21 cellular contexts compared by ENCODE assay signal in the genomic region with DNA sequence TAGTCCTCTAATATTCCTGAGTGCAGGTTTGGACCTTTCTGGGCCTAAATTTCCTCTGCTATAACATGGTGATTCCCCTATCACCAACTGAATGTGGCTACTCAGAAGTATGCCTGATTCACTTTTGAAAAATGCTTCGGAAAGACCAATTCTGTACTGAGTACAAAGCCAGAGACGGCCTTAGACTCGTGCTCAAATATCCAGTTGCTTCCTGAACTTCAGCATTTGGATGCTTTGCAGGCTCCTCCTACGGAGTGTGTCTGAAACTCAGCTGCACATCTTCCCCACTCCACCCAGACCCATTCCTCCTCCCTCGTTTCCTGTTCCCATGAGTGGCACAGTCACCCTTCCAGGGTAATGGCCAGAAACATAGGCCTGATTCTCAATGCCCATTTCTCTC.
DNase-seq lines count a peak whose midpoint lies in the region; ATAC-seq, FAIRE-seq and TF ChIP-seq lines count a peak whose summit lies in the region.
"Had no signal": no experiment of that assay in that cellular context is flagged by ENCODE, and none has a peak within 500 bp of the region (broad histone marks: within the 10 kb centered on the region; RNA-seq: fewer than 3 reads in every experiment).

No MANE protein-coding gene starts in this region.

- no peak for TF ChIP-seq CTCF in SK-N-SH (IDR thresholded peaks at IDR 0.05)
- no peak for TF ChIP-seq CTCF in coronary artery (IDR thresholded peaks at IDR 0.05)

- no peak overlapping the region for H4K91ac ChIP-seq in mesenchymal stem cell (ENCODE audit: low read length)

- H3K27ac ChIP-seq in SK-N-SH (ENCODE audit: low read depth in 2 of 2, low read length in 1 of 2) (no peak overlapping the region), coronary artery (peak overlapping the region; percentile 36 to 57), mesenchymal stem cell (ENCODE audit: low read length, poor library complexity, severe bottlenecking) (no peak overlapping the region)
- H3K27ac ChIP-seq: 22Rv1, right lobe of liver had no signal

- no peak overlapping the region for H2BK5ac ChIP-seq in mesenchymal stem cell (ENCODE audit: low read depth, low read length, poor library complexity, severe bottlenecking)

- no peak overlapping the region for H2BK120ac ChIP-seq in mesenchymal stem cell (ENCODE audit: low read depth, low read length)

- no peaks in the 10 kb centered on the region for H3K27me3 ChIP-seq in SK-N-SH (ENCODE audit: insufficient read depth)
- H3K27me3 ChIP-seq in mesenchymal stem cell (ENCODE audit: control insufficient read depth in 1 of 2, insufficient read depth in 1 of 2, low read length in 2 of 2): no peaks in the 10 kb centered on the region
- H3K27me3 ChIP-seq in MG63: no peaks in the 10 kb centered on the region
- H3K27me3 ChIP-seq: right lobe of liver had no signal

- H3K4ac ChIP-seq in mesenchymal stem cell (ENCODE audit: low read depth in 1 of 2, low read length in 2 of 2): no peak overlapping the region

- TF ChIP-seq RAD21 in SK-N-SH (IDR thresholded peaks at IDR 0.05; ENCODE audit: low read length): no peak

- no peaks in the 10 kb centered on the region for H3K79me1 ChIP-seq in mesenchymal stem cell (replicated peaks; ENCODE audit: low read length, poor library complexity, severe bottlenecking)

- H3K4me2 ChIP-seq in SK-N-SH (no peak overlapping the region), mesenchymal stem cell (ENCODE audit: low read length, poor library complexity, severe bottlenecking) (no peak overlapping the region)

- 72% methylated on average over 5 of the region's 5 CpGs for WGBS in SK-N-SH (ENCODE audit: low lambda C conversion rate)
- whole genome bisulfite sequencing in mesenchymal stem cell: 38% methylated on average over 5 of the region's 5 CpGs

- H4K8ac ChIP-seq in mesenchymal stem cell (ENCODE audit: low read length): no peak overlapping the region

- FAIRE-seq in GM12891 (lab: Jason Lieb, UNC): no peak

- H3K14ac ChIP-seq in mesenchymal stem cell (ENCODE audit: low read length in 2 of 2): no peak overlapping the region

- TF ChIP-seq EP300 in SK-N-SH (IDR thresholded peaks at IDR 0.05; ENCODE audit: borderline replicate concordance in 1 of 2, low read depth in 1 of 2, low read length in 1 of 2): no peak

- no peaks in the 10 kb centered on the region for H4K20me1 ChIP-seq in SK-N-SH (ENCODE audit: insufficient read depth)

- H3K23ac ChIP-seq in mesenchymal stem cell (ENCODE audit: low read length in 2 of 2): no peak overlapping the region

- H3K36me3 ChIP-seq in SK-N-SH (replicated peaks in 1 of 2; ENCODE audit: control insufficient read depth in 1 of 2, insufficient read depth in 2 of 2, low read length in 1 of 2) (no peaks in the 10 kb centered on the region), mesenchymal stem cell (ENCODE audit: control insufficient read depth in 1 of 2, insufficient read depth in 2 of 2, low read depth in 1 of 2, low read length in 2 of 2) (no peaks in the 10 kb centered on the region), MG63 (no peaks in the 10 kb centered on the region)
- H3K36me3 ChIP-seq: right lobe of liver had no signal

- H3K4me1 ChIP-seq in SK-N-SH (ENCODE audit: control insufficient read depth in 1 of 2, insufficient read depth in 2 of 2, low read depth in 1 of 2, low read length in 1 of 2): peaks cover 0 to 20% of the 10 kb centered on the region in 2 experiments; a peak in 2 of 4 replicates
- H3K4me1 ChIP-seq in mesenchymal stem cell (ENCODE audit: control insufficient read depth, insufficient read depth, low read depth, low read length): peaks cover 2% of the 10 kb centered on the region

- H2AK5ac ChIP-seq in mesenchymal stem cell (ENCODE audit: low read length, severe bottlenecking): no peak overlapping the region

- CTCF ChIA-PET in SK-N-SH (lab: Yijun Ruan, JAX): interaction anchor here (1.0 to 1.7 kb wide), 3 partner anchors 25 to 174 kb away, joined by 3 to 7 read pairs (median 4); no protein-coding TSS in a partner anchor

- no peak overlapping the region for H3K9ac ChIP-seq in SK-N-SH
- peak overlapping the region; percentile 28 for H3K9ac ChIP-seq in mesenchymal stem cell (ENCODE audit: low read length)

- no peak for DNase-seq in SK-N-SH
- no peak for DNase-seq in coronary artery (ENCODE audit: low spot score)
- DNase-seq in mesenchymal stem cell: no peak
- no peak for DNase-seq in stimulated activated CD4-positive, alpha-beta T cell treated with anti-CD3 and anti-CD28 coated beads, Interleukin-12 subunit alpha, Interleukin-12 subunit beta, amount 100 ng/mL, for 4 hours
- DNase-seq in COR-L47 (lab: John Stamatoyannopoulos, UW): no peak
- DNase-seq in GM12891 (ENCODE audit: insufficient read length, low spot score): no peak
- no peak for DNase-seq in MG63
- DNase-seq: activated CD4-positive, alpha-beta T cell treated with anti-CD3 and anti-CD28 coated beads, Interleukin-2, amount 50 U/mL, for 48 hours; activated T-cell treated with anti-CD3 and anti-CD28 coated beads, Interleukin-2, amount 50 U/mL, for 72 hours; CD4-positive, CD25-positive, alpha-beta regulatory T cell; DMS79 treated with DMSO at 0.1 percent for 48 hours; hippocampal formation; kidney glomerular epithelial cell; NCI-H1048; NCI-H82; occipital lobe; right lobe of liver; stimulated activated CD4-positive, alpha-beta T cell treated with anti-CD3 and anti-CD28 coated beads, Interleukin-4, amount 100 ng/mL, for 24 hours; stimulated activated CD8-positive, alpha-beta memory T cell treated with anti-CD3 and anti-CD28 coated beads, Interleukin-4, amount 100 ng/mL, for 48 hours had no signal

- no peak overlapping the region for H2BK15ac ChIP-seq in mesenchymal stem cell (ENCODE audit: low read depth, poor library complexity, severe bottlenecking)

- no peak overlapping the region for H3K18ac ChIP-seq in mesenchymal stem cell (ENCODE audit: low read depth in 1 of 2, low read length in 2 of 2)

- peak; percentile 54 for ATAC-seq in SK-N-SH treated with all-trans-retinoic acid at 6 μM for 48 hours
- ATAC-seq: activated T-cell treated with anti-CD3 and anti-CD28 coated beads, Interleukin-2, amount 50 U/mL, for 72 hours; right lobe of liver had no signal

- no peaks in the 10 kb centered on the region for H3K79me2 ChIP-seq in SK-N-SH (ENCODE audit: insufficient read depth)

- no peak overlapping the region for H2AFZ ChIP-seq in SK-N-SH (ENCODE audit: low read depth)
- H2AFZ ChIP-seq in mesenchymal stem cell (ENCODE audit: low read depth, low read length): no peak overlapping the region

- no peak overlapping the region for H2BK12ac ChIP-seq in mesenchymal stem cell (ENCODE audit: low read length in 2 of 2)

- TF ChIP-seq POLR2A in GM12891 (IDR thresholded peaks at IDR 0.05; ENCODE audit: low read depth, low read length): no peak

- POLR2A ChIA-PET in SK-N-SH (lab: Yijun Ruan, JAX): no interaction called here

- no peaks in the 10 kb centered on the region for H3K9me2 ChIP-seq in SK-N-SH

- H3K9me3 ChIP-seq in SK-N-SH (no peaks in the 10 kb centered on the region), mesenchymal stem cell (ENCODE audit: control insufficient read depth, low read length) (no peaks in the 10 kb centered on the region), MG63 (no peaks in the 10 kb centered on the region)
- H3K9me3 ChIP-seq: right lobe of liver had no signal

- H3K4me3 ChIP-seq in SK-N-SH (ENCODE audit: low read depth in 2 of 2, low read length in 1 of 2) (no peak overlapping the region), coronary artery (no peak overlapping the region), mesenchymal stem cell (ENCODE audit: insufficient read depth in 1 of 2, low read depth in 1 of 2, low read length in 2 of 2) (no peak overlapping the region), MG63 (no peak overlapping the region)
- H3K4me3 ChIP-seq: right lobe of liver had no signal

- H3F3A ChIP-seq in SK-N-SH (replicated peaks; ENCODE audit: insufficient read depth): no peaks in the 10 kb centered on the region

TF ChIP-seq in SK-N-SH treated with all-trans-retinoic acid at 6 μM for 48 hours, 23 proteins besides CTCF, POLR2A, EP300 and RAD21 (continues in another document):
- TF ChIP-seq ZNF70 (CRISPR knock-in tag; IDR thresholded peaks at IDR 0.05) (no peak), TOX (CRISPR knock-in tag; IDR thresholded peaks at IDR 0.05; ENCODE audit: borderline replicate concordance) (no peak), ZNF8 (CRISPR knock-in tag; IDR thresholded peaks at IDR 0.05) (no peak)

TF ChIP-seq in SK-N-SH, 30 proteins besides CTCF, POLR2A, EP300 and RAD21 (continues in another document):
- TF ChIP-seq SMC3 (IDR thresholded peaks at IDR 0.05; ENCODE audit: low read depth, low read length) (no peak), TAF1 (IDR thresholded peaks at IDR 0.05; ENCODE audit: borderline replicate concordance, low read depth, low read length) (no peak)
- TF ChIP-seq, protein P1, sequence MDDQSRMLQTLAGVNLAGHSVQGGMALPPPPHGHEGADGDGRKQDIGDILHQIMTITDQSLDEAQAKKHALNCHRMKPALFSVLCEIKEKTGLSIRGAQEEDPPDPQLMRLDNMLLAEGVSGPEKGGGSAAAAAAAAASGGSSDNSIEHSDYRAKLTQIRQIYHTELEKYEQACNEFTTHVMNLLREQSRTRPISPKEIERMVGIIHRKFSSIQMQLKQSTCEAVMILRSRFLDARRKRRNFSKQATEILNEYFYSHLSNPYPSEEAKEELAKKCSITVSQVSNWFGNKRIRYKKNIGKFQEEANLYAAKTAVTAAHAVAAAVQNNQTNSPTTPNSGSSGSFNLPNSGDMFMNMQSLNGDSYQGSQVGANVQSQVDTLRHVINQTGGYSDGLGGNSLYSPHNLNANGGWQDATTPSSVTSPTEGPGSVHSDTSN (IDR thresholded peaks at IDR 0.05): no peak

TF ChIP-seq in GM12891, 5 proteins besides CTCF, POLR2A, EP300 and RAD21:
- no peak for TF ChIP-seq POU2F2 (IDR thresholded peaks at IDR 0.05; ENCODE audit: low read depth, low read length)

Comparison
In these comparisons a context has a peak if more than half of its experiments do, and no peak if none do; other contexts are left out.
1. H3K27ac ChIP-seq: peak in coronary artery (2 of 2); none in SK-N-SH (0 of 2) and mesenchymal stem cell (single experiment).